4 cellular contexts compared by ENCODE assay signal in genomic region chr2:53582556-53582955, GRCh38.
"Had no signal": no experiment of that assay in that cellular context is flagged by ENCODE, and none has a peak within 500 bp of the region (broad histone marks: within the 10 kb centered on the region; RNA-seq: fewer than 3 reads in every experiment).

No MANE protein-coding gene starts in this region.

- H3K4me3 ChIP-seq: GM23338 had no signal

- DNase-seq: H9, HCEC 1CT, KBM-7 had no signal

- H2AFZ ChIP-seq: GM23338 had no signal

- ATAC-seq: GM23338 had no signal

- H3K4me2 ChIP-seq: GM23338 had no signal
